ENCODE assay signal across 20 cellular contexts in the genomic region with DNA sequence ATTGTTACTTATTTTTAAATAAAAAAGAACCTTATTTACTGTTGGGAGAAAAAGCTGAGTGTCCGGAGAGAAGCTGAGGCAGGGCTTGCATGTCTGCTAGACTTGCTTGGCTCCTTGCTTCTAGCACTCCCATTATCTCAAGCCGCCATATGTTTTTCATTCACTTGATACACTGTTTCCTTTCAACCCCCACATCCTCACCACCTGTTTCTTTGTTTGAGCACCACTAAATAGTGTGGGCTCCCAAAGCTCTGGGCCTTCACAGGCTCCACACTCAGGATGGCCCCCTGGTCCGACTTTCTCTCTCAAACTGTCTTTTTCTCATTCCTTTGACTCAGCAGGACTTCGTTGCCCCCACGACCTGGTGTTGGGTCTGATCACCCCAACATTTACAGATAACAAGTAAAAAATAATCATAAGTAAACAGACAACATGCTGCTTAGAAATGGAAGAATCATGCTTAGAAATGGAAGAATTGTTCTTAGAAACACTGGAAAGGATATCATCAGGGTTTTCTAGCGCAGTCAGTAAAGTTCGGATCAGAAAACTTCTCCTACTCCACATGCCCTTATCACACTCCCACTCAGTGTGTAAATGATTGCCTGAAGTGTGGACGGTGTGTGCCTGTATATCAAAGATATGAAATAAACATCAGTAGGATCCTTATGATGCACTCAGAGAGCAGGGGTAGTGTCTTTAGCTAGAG.
"Had no signal": no experiment of that assay in that cellular context is flagged by ENCODE, and none has a peak within 500 bp of the region (broad histone marks: within the 10 kb centered on the region; RNA-seq: fewer than 3 reads in every experiment).

No MANE protein-coding gene starts in this region.

- H3K9me3 ChIP-seq: body of pancreas, mucosa of descending colon, upper lobe of right lung had no signal

- H3K4me3 Mint-ChIP-seq: activated CD4-positive, alpha-beta T cell treated with anti-CD3 and anti-CD28 coated beads, Interleukin-2, amount 10 ng/mL, durations not matched to agents 24 days and 14 days; activated CD8-positive, alpha-beta T cell treated with anti-CD3 and anti-CD28 coated beads for 36 hours; activated naive CD8-positive, alpha-beta T cell treated with anti-CD3 and anti-CD28 coated beads, Interleukin-2, amount 10 ng/mL, durations not matched to agents 7 days and 5 days; naive B cell; stimulated activated memory B cell treated with anti-CD40 and anti-IgM and Interleukin-4, amounts not matched to agents 10 μg/mL and 1 μg/mL and 100 μg/mL, for 72 hours had no signal

- H3K27me3 Mint-ChIP-seq: activated CD4-positive, alpha-beta T cell treated with anti-CD3 and anti-CD28 coated beads, Interleukin-2, amount 10 ng/mL, durations not matched to agents 24 days and 14 days; activated CD8-positive, alpha-beta T cell treated with anti-CD3 and anti-CD28 coated beads for 36 hours; activated naive CD8-positive, alpha-beta T cell treated with anti-CD3 and anti-CD28 coated beads, Interleukin-2, amount 10 ng/mL, durations not matched to agents 7 days and 5 days; naive B cell; stimulated activated memory B cell treated with anti-CD40 and anti-IgM and Interleukin-4, amounts not matched to agents 10 μg/mL and 1 μg/mL and 100 μg/mL, for 72 hours had no signal

- H3K4me1 Mint-ChIP-seq: activated CD4-positive, alpha-beta T cell treated with anti-CD3 and anti-CD28 coated beads, Interleukin-2, amount 10 ng/mL, durations not matched to agents 24 days and 14 days; activated naive CD8-positive, alpha-beta T cell treated with anti-CD3 and anti-CD28 coated beads, Interleukin-2, amount 10 ng/mL, durations not matched to agents 7 days and 5 days; naive B cell; stimulated activated memory B cell treated with anti-CD40 and anti-IgM and Interleukin-4, amounts not matched to agents 10 μg/mL and 1 μg/mL and 100 μg/mL, for 72 hours had no signal

- H3K4me3 ChIP-seq: body of pancreas, mucosa of descending colon, pancreas, spleen, upper lobe of right lung had no signal

- H3K27ac ChIP-seq: body of pancreas, pancreas, spleen, upper lobe of right lung had no signal

- H3K36me3 ChIP-seq: pancreas, spleen, upper lobe of right lung had no signal

- H3K36me3 Mint-ChIP-seq: activated naive CD8-positive, alpha-beta T cell treated with anti-CD3 and anti-CD28 coated beads, Interleukin-2, amount 10 ng/mL, durations not matched to agents 7 days and 5 days had no signal

- DNase-seq: activated CD4-positive, alpha-beta T cell treated with anti-CD3 and anti-CD28 coated beads, Interleukin-2, amount 10 ng/mL, durations not matched to agents 24 days and 14 days; activated CD8-positive, alpha-beta T cell treated with anti-CD3 and anti-CD28 coated beads for 36 hours; activated naive CD4-positive, alpha-beta T cell treated with Interleukin-2 at 50 U/mL for 16 hours; activated naive CD8-positive, alpha-beta T cell treated with anti-CD3 and anti-CD28 coated beads, Interleukin-2, amount 10 ng/mL, durations not matched to agents 7 days and 5 days; activated T-cell treated with anti-CD3 and anti-CD28 coated beads, Interleukin-2, amount 50 U/mL, for 1 hour; amygdala; body of pancreas; dermis blood vessel endothelial cell; effector memory CD4-positive, alpha-beta T cell; foreskin fibroblast; mesenchymal stem cell; mucosa of descending colon; naive B cell; pancreas; spleen; stimulated activated CD4-positive, alpha-beta T cell treated with anti-CD3 and anti-CD28 coated beads, Interleukin-4, amount 100 ng/mL, for 4 hours; T-helper 2 cell; upper lobe of right lung had no signal

- H3K27me3 ChIP-seq: body of pancreas, pancreas, spleen, upper lobe of right lung had no signal

- H3K27ac Mint-ChIP-seq: activated CD4-positive, alpha-beta T cell treated with anti-CD3 and anti-CD28 coated beads, Interleukin-2, amount 10 ng/mL, durations not matched to agents 24 days and 14 days; activated CD8-positive, alpha-beta T cell treated with anti-CD3 and anti-CD28 coated beads for 36 hours; activated naive CD8-positive, alpha-beta T cell treated with anti-CD3 and anti-CD28 coated beads, Interleukin-2, amount 10 ng/mL, durations not matched to agents 7 days and 5 days; activated T-helper 2 cell treated with anti-CD3 and anti-CD28 coated beads, Interferon-gamma antibody, Interleukin-2, Interleukin-4, amounts not matched to agents 10 μg/mL and 5 μg/mL and 100 μg/mL, durations not matched to agents 14 hours and 24 hours and 36 hours; stimulated activated memory B cell treated with anti-CD40 and anti-IgM and Interleukin-4, amounts not matched to agents 10 μg/mL and 1 μg/mL and 100 μg/mL, for 72 hours had no signal

- H3K4me1 ChIP-seq: body of pancreas, pancreas, spleen, upper lobe of right lung had no signal
